ENCODE assay signal across 24 cellular contexts in genomic region chr6:44918893-44919292, GRCh38.
"Had no signal": no experiment of that assay in that cellular context is flagged by ENCODE, and none has a peak within 500 bp of the region (broad histone marks: within the 10 kb centered on the region; RNA-seq: fewer than 3 reads in every experiment).

No MANE protein-coding gene starts in this region.

- H3K27ac Mint-ChIP-seq: activated CD4-positive, alpha-beta memory T cell treated with anti-CD3 and anti-CD28 coated beads for 36 hours; activated CD4-positive, alpha-beta T cell treated with anti-CD3 and anti-CD28 coated beads, Interleukin-2, amount 10 ng/mL, durations not matched to agents 24 days and 14 days; activated T-helper 17 cell treated with anti-CD3 and anti-CD28 coated beads, Interleukin-2, amount 50 U/mL, for 72 hours; dendritic cell treated with granulocyte-macrophage colony-stimulating factor and Interleukin-4, amounts not matched to agents 40 ng/mL and 50 ng/mL, for 4 days; natural killer cell treated with Interleukin-12 subunit alpha and Interleukin-12 subunit beta and Interleukin-15 and Interleukin-18, amount 100 ng/mL, for 72 hours had no signal

- H3K27me3 ChIP-seq: esophagus muscularis mucosa, gastroesophageal sphincter, hepatocyte, right atrium auricular region, spleen, suprapubic skin, tibial artery, upper lobe of right lung had no signal

- H3K27me3 Mint-ChIP-seq: activated CD4-positive, alpha-beta memory T cell treated with anti-CD3 and anti-CD28 coated beads for 36 hours; activated CD4-positive, alpha-beta T cell treated with anti-CD3 and anti-CD28 coated beads, Interleukin-2, amount 10 ng/mL, durations not matched to agents 24 days and 14 days; activated T-helper 17 cell treated with anti-CD3 and anti-CD28 coated beads, Interleukin-2, amount 50 U/mL, for 72 hours; dendritic cell treated with granulocyte-macrophage colony-stimulating factor and Interleukin-4, amounts not matched to agents 40 ng/mL and 50 ng/mL, for 4 days; natural killer cell treated with Interleukin-12 subunit alpha and Interleukin-12 subunit beta and Interleukin-15 and Interleukin-18, amount 100 ng/mL, for 72 hours had no signal

- H2AFZ ChIP-seq: hepatocyte had no signal

- ATAC-seq: activated T-cell treated with anti-CD3 and anti-CD28 coated beads, Interleukin-2, amount 50 U/mL, for 4 hours; activated T-helper 17 cell treated with anti-CD3 and anti-CD28 coated beads, Interleukin-2, amount 50 U/mL, for 72 hours; gastroesophageal sphincter; mucosa of descending colon; natural killer cell treated with Interleukin-12 subunit alpha and Interleukin-12 subunit beta and Interleukin-15 and Interleukin-18, amount 100 ng/mL, for 72 hours; upper lobe of right lung had no signal

- H3K9me3 ChIP-seq: esophagus muscularis mucosa, gastroesophageal sphincter, left ventricle myocardium inferior, mucosa of descending colon, right atrium auricular region, spleen, suprapubic skin, tibial artery, upper lobe of right lung had no signal

- H3K36me3 Mint-ChIP-seq: natural killer cell treated with Interleukin-12 subunit alpha and Interleukin-12 subunit beta and Interleukin-15 and Interleukin-18, amount 100 ng/mL, for 72 hours had no signal

- H3K4me3 ChIP-seq: esophagus muscularis mucosa, gastroesophageal sphincter, hepatocyte, left ventricle myocardium inferior, lung, mucosa of descending colon, right atrium auricular region, spleen, suprapubic skin, tibial artery, upper lobe of right lung had no signal

- DNase-seq: activated CD4-positive, alpha-beta memory T cell treated with anti-CD3 and anti-CD28 coated beads for 36 hours; activated CD4-positive, alpha-beta T cell treated with anti-CD3 and anti-CD28 coated beads, Interleukin-2, amount 10 ng/mL, durations not matched to agents 24 days and 14 days; activated CD4-positive, CD25-positive, alpha-beta regulatory T cell treated with anti-CD3 and anti-CD28 coated beads, Interleukin-2, amount 50 U/mL, for 72 hours; activated gamma-delta T cell treated with Interleukin-2 at 50 U/mL for 16 hours; activated naive CD4-positive, alpha-beta T cell treated with anti-CD3 and anti-CD28 coated beads, Interleukin-2, amount 50 U/mL, for 16 hours; activated T-cell treated with anti-CD3 and anti-CD28 coated beads, Interleukin-2, amount 50 U/mL, for 4 hours; amniotic stem cell; caudate nucleus; islet precursor cell; left ventricle myocardium inferior; mucosa of descending colon; spleen; stimulated activated naive CD4-positive, alpha-beta T cell; tibial artery; upper lobe of right lung had no signal

- H3K4me2 ChIP-seq: hepatocyte had no signal

- H3K9me3 Mint-ChIP-seq: activated CD4-positive, alpha-beta memory T cell treated with anti-CD3 and anti-CD28 coated beads for 36 hours; activated T-cell treated with anti-CD3 and anti-CD28 coated beads, Interleukin-2, amount 50 U/mL, for 4 hours; activated T-helper 17 cell treated with anti-CD3 and anti-CD28 coated beads, Interleukin-2, amount 50 U/mL, for 72 hours; dendritic cell treated with granulocyte-macrophage colony-stimulating factor and Interleukin-4, amounts not matched to agents 40 ng/mL and 50 ng/mL, for 4 days; natural killer cell treated with Interleukin-12 subunit alpha and Interleukin-12 subunit beta and Interleukin-15 and Interleukin-18, amount 100 ng/mL, for 72 hours had no signal

- H3K4me3 Mint-ChIP-seq: activated CD4-positive, alpha-beta memory T cell treated with anti-CD3 and anti-CD28 coated beads for 36 hours; activated CD4-positive, alpha-beta T cell treated with anti-CD3 and anti-CD28 coated beads, Interleukin-2, amount 10 ng/mL, durations not matched to agents 24 days and 14 days; activated T-cell treated with anti-CD3 and anti-CD28 coated beads, Interleukin-2, amount 50 U/mL, for 4 hours; activated T-helper 17 cell treated with anti-CD3 and anti-CD28 coated beads, Interleukin-2, amount 50 U/mL, for 72 hours; dendritic cell treated with granulocyte-macrophage colony-stimulating factor and Interleukin-4, amounts not matched to agents 40 ng/mL and 50 ng/mL, for 4 days; natural killer cell treated with Interleukin-12 subunit alpha and Interleukin-12 subunit beta and Interleukin-15 and Interleukin-18, amount 100 ng/mL, for 72 hours had no signal

- H3K4me1 ChIP-seq: gastroesophageal sphincter, suprapubic skin, tibial artery, upper lobe of right lung had no signal

- H3K79me2 ChIP-seq: hepatocyte had no signal

- H3K27ac ChIP-seq: esophagus muscularis mucosa, gastroesophageal sphincter, hepatocyte, left ventricle myocardium inferior, right atrium auricular region, spleen, suprapubic skin, tibial artery, upper lobe of right lung had no signal

- H3K36me3 ChIP-seq: esophagus muscularis mucosa, gastroesophageal sphincter, left ventricle myocardium inferior, right atrium auricular region, spleen, suprapubic skin, tibial artery, upper lobe of right lung had no signal
